In genomic region chr10:84054743-84055142, GRCh38 we compare ENCODE assay signal across 22 cellular contexts.
DNase-seq lines count a peak whose midpoint lies in the region; ATAC-seq, FAIRE-seq and TF ChIP-seq lines count a peak whose summit lies in the region.
"Had no signal": no experiment of that assay in that cellular context is flagged by ENCODE, and none has a peak within 500 bp of the region (broad histone marks: within the 10 kb centered on the region; RNA-seq: fewer than 3 reads in every experiment).

No MANE protein-coding gene starts in this region.

- CTCF ChIA-PET in activated CD4-positive, alpha-beta T cell treated with anti-CD3 and anti-CD28 coated beads, Interleukin-2, amount 10 ng/mL, durations not matched to agents 7 days and 5 days (lab: Charles Lee) = no interaction called here

- H2AFZ ChIP-seq in neural progenitor cell (replicated peaks) = no peak overlapping the region

- H3K4me1 ChIP-seq in neural progenitor cell = peaks cover 13% of the 10 kb centered on the region
- H3K4me1 ChIP-seq: adrenal gland, BLaER1, breast epithelium, foreskin keratinocyte, psoas muscle, transverse colon had no signal

- no peaks in the 10 kb centered on the region for H3K27me3 Mint-ChIP-seq in neural progenitor cell (ENCODE audit: insufficient read depth, low read depth)
- H3K27me3 Mint-ChIP-seq in activated CD4-positive, alpha-beta T cell treated with anti-CD3 and anti-CD28 coated beads, Interleukin-2, amount 10 ng/mL, durations not matched to agents 7 days and 5 days = peaks cover 3% of the 10 kb centered on the region
- peaks cover 20% of the 10 kb centered on the region for H3K27me3 Mint-ChIP-seq in activated T-helper 17 cell treated with anti-CD3 and anti-CD28 coated beads, Interleukin-2, amount 50 U/mL, for 72 hours

- H3K9me3 Mint-ChIP-seq in neural progenitor cell = no peaks in the 10 kb centered on the region
- H3K9me3 Mint-ChIP-seq in activated CD4-positive, alpha-beta T cell treated with anti-CD3 and anti-CD28 coated beads, Interleukin-2, amount 10 ng/mL, durations not matched to agents 7 days and 5 days = no peaks in the 10 kb centered on the region
- H3K9me3 Mint-ChIP-seq in activated T-helper 17 cell treated with anti-CD3 and anti-CD28 coated beads, Interleukin-2, amount 50 U/mL, for 72 hours = no peaks in the 10 kb centered on the region

- POLR2A ChIA-PET in activated CD4-positive, alpha-beta T cell treated with anti-CD3 and anti-CD28 coated beads, Interleukin-2, amount 10 ng/mL, durations not matched to agents 7 days and 5 days (lab: Charles Lee) = no interaction called here

- no peaks in the 10 kb centered on the region for H3K36me3 Mint-ChIP-seq in neural progenitor cell
- no peaks in the 10 kb centered on the region for H3K36me3 Mint-ChIP-seq in activated CD4-positive, alpha-beta T cell treated with anti-CD3 and anti-CD28 coated beads, Interleukin-2, amount 10 ng/mL, durations not matched to agents 7 days and 5 days (ENCODE audit: low read depth)
- H3K36me3 Mint-ChIP-seq in activated T-helper 17 cell treated with anti-CD3 and anti-CD28 coated beads, Interleukin-2, amount 50 U/mL, for 72 hours (ENCODE audit: low read depth) = no peaks in the 10 kb centered on the region
- H3K36me3 Mint-ChIP-seq: T-cell had no signal

- no peak overlapping the region for H3K27ac Mint-ChIP-seq in neural progenitor cell
- H3K27ac Mint-ChIP-seq in activated CD4-positive, alpha-beta T cell treated with anti-CD3 and anti-CD28 coated beads, Interleukin-2, amount 10 ng/mL, durations not matched to agents 7 days and 5 days = no peak overlapping the region
- H3K27ac Mint-ChIP-seq in activated T-helper 17 cell treated with anti-CD3 and anti-CD28 coated beads, Interleukin-2, amount 50 U/mL, for 72 hours = no peak overlapping the region
- H3K27ac Mint-ChIP-seq: T-cell had no signal

- no peaks in the 10 kb centered on the region for H3K27me3 ChIP-seq in WERI-Rb-1 (ENCODE audit: insufficient read depth, low read depth, severe bottlenecking)
- no peaks in the 10 kb centered on the region for H3K27me3 ChIP-seq in neural progenitor cell
- H3K27me3 ChIP-seq: adrenal gland, BLaER1, foreskin keratinocyte had no signal

- no peaks in the 10 kb centered on the region for H3K4me1 Mint-ChIP-seq in neural progenitor cell
- no peaks in the 10 kb centered on the region for H3K4me1 Mint-ChIP-seq in activated CD4-positive, alpha-beta T cell treated with anti-CD3 and anti-CD28 coated beads, Interleukin-2, amount 10 ng/mL, durations not matched to agents 7 days and 5 days
- no peaks in the 10 kb centered on the region for H3K4me1 Mint-ChIP-seq in activated T-helper 17 cell treated with anti-CD3 and anti-CD28 coated beads, Interleukin-2, amount 50 U/mL, for 72 hours
- H3K4me1 Mint-ChIP-seq: T-cell had no signal

- H3K79me2 ChIP-seq in neural progenitor cell (ENCODE audit: low read depth) = no peaks in the 10 kb centered on the region

- H3K27ac ChIP-seq in WERI-Rb-1 = no peak overlapping the region
- H3K27ac ChIP-seq in neural progenitor cell = no peak overlapping the region
- H3K27ac ChIP-seq: adrenal gland, BLaER1, breast epithelium, foreskin keratinocyte, psoas muscle, skin epidermis, transverse colon had no signal

- H3K36me3 ChIP-seq in WERI-Rb-1 = no peaks in the 10 kb centered on the region
- H3K36me3 ChIP-seq in neural progenitor cell = no peaks in the 10 kb centered on the region
- H3K36me3 ChIP-seq: adrenal gland, BLaER1, breast epithelium, transverse colon had no signal

- H3K4me3 ChIP-seq in WERI-Rb-1 (ENCODE audit: low read depth, low read length) (no peak overlapping the region), neural progenitor cell (no peak overlapping the region)
- H3K4me3 ChIP-seq: adrenal gland, BLaER1, breast epithelium, psoas muscle, skin epidermis, transverse colon had no signal

- no peak for FAIRE-seq in D721Med (lab: Jason Lieb, UNC)

- H3K9ac ChIP-seq in neural progenitor cell = no peak overlapping the region
- H3K9ac ChIP-seq: BLaER1 had no signal

- peak; percentile 59 for TF ChIP-seq CTCF in WERI-Rb-1 (IDR thresholded peaks at IDR 0.05; ENCODE audit: low read depth, low read length)
- peak; percentile 22 for TF ChIP-seq CTCF in neural progenitor cell (IDR thresholded peaks at IDR 0.05)
- TF ChIP-seq CTCF in D721Med (IDR thresholded peaks at IDR 0.05; ENCODE audit: insufficient read depth, missing control alignments) = no peak

- H3F3A ChIP-seq in neural progenitor cell (ENCODE audit: low read depth) = peaks cover 12% of the 10 kb centered on the region

- no peak overlapping the region for H3K4me2 ChIP-seq in neural progenitor cell
- H3K4me2 ChIP-seq: BLaER1 had no signal

- DNase-seq in NCI-H1092 treated with DMSO at 0.1 percent for 48 hours (lab: John Stamatoyannopoulos, UW) (peak; percentile 15), NCI-H1092 (lab: John Stamatoyannopoulos, UW) (no peak), HuH-7 (ENCODE audit: low spot score) (peak; percentile 6), WERI-Rb-1 (peak; percentile 11), neural progenitor cell (ENCODE audit: low spot score) (no peak), D721Med (ENCODE audit: insufficient read length, low spot score) (no peak)
- DNase-seq in activated CD4-positive, alpha-beta T cell treated with anti-CD3 and anti-CD28 coated beads, Interleukin-2, amount 10 ng/mL, durations not matched to agents 7 days and 5 days = no peak
- DNase-seq: 8988T; activated gamma-delta T cell treated with Interleukin-2 at 50 U/mL for 16 hours; adrenal gland; cortex of kidney; foreskin keratinocyte; NCI-H1694 treated with DMSO at 0.1 percent for 48 hours; psoas muscle; SHP77; stimulated activated naive CD8-positive, alpha-beta T cell treated with anti-CD3 and anti-CD28 coated beads, Interleukin-15, Interleukin-2, amounts not matched to agents 100 U/mL and 50 U/mL, for 24 hours; T-cell; transverse colon had no signal

- H3K4me3 Mint-ChIP-seq in neural progenitor cell = no peak overlapping the region
- no peak overlapping the region for H3K4me3 Mint-ChIP-seq in activated CD4-positive, alpha-beta T cell treated with anti-CD3 and anti-CD28 coated beads, Interleukin-2, amount 10 ng/mL, durations not matched to agents 7 days and 5 days
- H3K4me3 Mint-ChIP-seq in activated T-helper 17 cell treated with anti-CD3 and anti-CD28 coated beads, Interleukin-2, amount 50 U/mL, for 72 hours = no peak overlapping the region
- H3K4me3 Mint-ChIP-seq: T-cell had no signal

- no peak for ATAC-seq in activated T-helper 17 cell treated with anti-CD3 and anti-CD28 coated beads, Interleukin-2, amount 50 U/mL, for 72 hours (replicated peaks)
- ATAC-seq: foreskin keratinocyte; psoas muscle; stimulated activated naive CD8-positive, alpha-beta T cell treated with anti-CD3 and anti-CD28 coated beads, Interleukin-15, Interleukin-2, amounts not matched to agents 100 U/mL and 50 U/mL, for 24 hours; T-cell had no signal

- H3K9me3 ChIP-seq in WERI-Rb-1 (ENCODE audit: severe bottlenecking) (no peaks in the 10 kb centered on the region), neural progenitor cell (ENCODE audit: low read depth) (no peaks in the 10 kb centered on the region)
- H3K9me3 ChIP-seq: adrenal gland, psoas muscle, transverse colon had no signal

- H4K20me1 ChIP-seq in neural progenitor cell (ENCODE audit: low read depth) = no peaks in the 10 kb centered on the region
- H4K20me1 ChIP-seq: BLaER1 had no signal

Comparison
In these comparisons a context has a peak if more than half of its experiments do, and no peak if none do; other contexts are left out.
1. DNase-seq: peak in NCI-H1092 treated with DMSO at 0.1 percent for 48 hours (single experiment), HuH-7 (single experiment) and WERI-Rb-1 (single experiment); none in NCI-H1092 (single experiment), neural progenitor cell (single experiment), activated CD4-positive, alpha-beta T cell treated with anti-CD3 and anti-CD28 coated beads, Interleukin-2, amount 10 ng/mL, durations not matched to agents 7 days and 5 days (single experiment) and D721Med (single experiment).